ENCODE assay signal across 23 cellular contexts in genomic region chr18:69725855-69726508, GRCh38.
"Had no signal": no experiment of that assay in that cellular context is flagged by ENCODE, and none has a peak within 500 bp of the region (broad histone marks: within the 10 kb centered on the region; RNA-seq: fewer than 3 reads in every experiment).

No MANE protein-coding gene starts in this region.

- H3K27me3 ChIP-seq: heart left ventricle, sigmoid colon, suprapubic skin, thyroid gland, upper lobe of left lung, uterus had no signal

- H3K4me1 Mint-ChIP-seq: endodermal cell had no signal

- H3K36me3 ChIP-seq: heart left ventricle, sigmoid colon, suprapubic skin, thyroid gland, upper lobe of left lung, uterus had no signal

- H3K9me3 Mint-ChIP-seq: endodermal cell had no signal

- FAIRE-seq: endothelial cell of umbilical vein, frontal cortex, islet of Langerhans had no signal

- ATAC-seq: heart left ventricle; left lobe of liver; mucosa of descending colon; naive thymus-derived CD8-positive, alpha-beta T cell had no signal

- H3K4me3 ChIP-seq: coronary artery, heart left ventricle, mucosa of descending colon, sigmoid colon, skin epidermis, suprapubic skin, thyroid gland, upper lobe of left lung, uterus had no signal

- H3K27ac ChIP-seq: coronary artery, heart left ventricle, sigmoid colon, skin epidermis, suprapubic skin, thyroid gland, upper lobe of left lung, uterus had no signal

- H3K27me3 Mint-ChIP-seq: naive thymus-derived CD8-positive, alpha-beta T cell had no signal

- DNase-seq: effector CD4-positive, alpha-beta T cell; endodermal cell; erythroblast; heart left ventricle; hippocampal formation; kidney glomerular epithelial cell; mammary epithelial cell; mucosa of descending colon; naive thymus-derived CD8-positive, alpha-beta T cell; posterior cingulate gyrus; sigmoid colon; stimulated activated CD4-positive, alpha-beta T cell treated with anti-CD3 and anti-CD28 coated beads, Interleukin-12 subunit alpha, Interleukin-12 subunit beta, amount 100 ng/mL, for 4 hours; stimulated activated naive CD4-positive, alpha-beta T cell; thyroid gland; upper lobe of left lung; uterus had no signal

- H3K27ac Mint-ChIP-seq: endodermal cell had no signal

- H3K4me3 Mint-ChIP-seq: endodermal cell; naive thymus-derived CD8-positive, alpha-beta T cell had no signal

- H3K9me3 ChIP-seq: heart left ventricle, mucosa of descending colon, suprapubic skin, thyroid gland, upper lobe of left lung, uterus had no signal
